23 cellular contexts compared by ENCODE assay signal in the genomic region with DNA sequence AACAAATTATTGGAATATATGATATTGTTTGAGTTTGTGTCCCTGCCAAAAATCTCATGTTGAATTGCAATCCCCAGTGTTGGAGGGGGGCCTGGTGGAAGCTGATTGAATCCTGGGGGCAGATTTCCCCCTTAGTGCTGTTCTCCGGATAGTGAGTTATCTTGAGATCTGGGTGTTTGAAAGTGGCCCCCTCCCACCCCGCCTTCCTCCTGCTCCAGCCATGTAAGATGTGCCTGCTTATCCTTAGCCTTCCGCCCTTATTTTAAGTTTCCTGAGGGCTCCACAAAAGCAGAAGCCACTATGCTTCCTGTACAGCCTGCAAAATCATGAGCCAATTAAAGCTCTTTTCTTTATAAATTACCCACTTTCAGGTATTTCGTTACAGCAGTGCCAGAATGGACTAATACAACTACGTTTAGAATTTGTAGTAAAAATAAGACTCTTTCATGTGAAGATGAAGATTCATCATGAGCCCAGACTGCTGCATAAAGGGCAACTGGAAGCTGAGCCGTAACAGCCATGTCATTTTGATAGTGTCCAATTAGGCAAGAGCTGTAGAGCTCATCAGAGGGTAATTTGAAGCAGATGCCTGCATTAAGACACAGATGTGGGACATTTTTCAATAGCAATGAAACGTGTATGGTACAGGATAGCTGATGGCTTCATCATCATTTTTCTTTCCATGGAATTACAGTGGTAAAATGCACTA.
A peak's percentile ranks its signal among the peaks of the same experiment; 100 is the strongest.
DNase-seq lines count a peak whose midpoint lies in the region; ATAC-seq lines count a peak whose summit lies in the region.
"Had no signal": no experiment of that assay in that cellular context is flagged by ENCODE, and none has a peak within 500 bp of the region (broad histone marks: within the 10 kb centered on the region; RNA-seq: fewer than 3 reads in every experiment).

No MANE protein-coding gene starts in this region.

- CTCF ChIA-PET in activated CD8-positive, alpha-beta T cell treated with anti-CD3 and anti-CD28 coated beads, Interleukin-2, amount 10 ng/mL, durations not matched to agents 7 days and 5 days (lab: Charles Lee), result no interaction called here

- ATAC-seq in activated CD8-positive, alpha-beta T cell treated with anti-CD3 and anti-CD28 coated beads, Interleukin-2, amount 10 ng/mL, durations not matched to agents 7 days and 5 days, result no peak

- H3K4me3 Mint-ChIP-seq in activated CD8-positive, alpha-beta T cell treated with anti-CD3 and anti-CD28 coated beads, Interleukin-2, amount 10 ng/mL, durations not matched to agents 7 days and 5 days, result no peak overlapping the region
- H3K4me3 Mint-ChIP-seq: B cell; CD14-positive monocyte; CD8-positive, alpha-beta memory T cell; H9 had no signal

- no peaks in the 10 kb centered on the region for H3K27me3 Mint-ChIP-seq in activated CD8-positive, alpha-beta T cell treated with anti-CD3 and anti-CD28 coated beads, Interleukin-2, amount 10 ng/mL, durations not matched to agents 7 days and 5 days (ENCODE audit: low read depth)
- H3K27me3 Mint-ChIP-seq: B cell; CD8-positive, alpha-beta memory T cell had no signal

- H3K4me1 Mint-ChIP-seq in activated CD8-positive, alpha-beta T cell treated with anti-CD3 and anti-CD28 coated beads, Interleukin-2, amount 10 ng/mL, durations not matched to agents 7 days and 5 days (ENCODE audit: low read depth), result no peaks in the 10 kb centered on the region
- H3K4me1 Mint-ChIP-seq: B cell; CD14-positive monocyte; CD8-positive, alpha-beta memory T cell; H9 had no signal

- DNase-seq in DMS 273 (lab: John Stamatoyannopoulos, UW; ENCODE audit: unreplicated experiment), result peak; percentile 3
- DNase-seq in DMS 273 treated with DMSO at 0.1 percent for 48 hours (lab: John Stamatoyannopoulos, UW), result no peak
- DNase-seq in NCI-H2171 treated with DMSO at 0.1 percent for 48 hours (lab: John Stamatoyannopoulos, UW), result peak; percentile 51
- DNase-seq in UCSD-AML1 (lab: John Stamatoyannopoulos, UW; ENCODE audit: unreplicated experiment), result peak; percentile 8
- DNase-seq in NCI-H1105 (lab: John Stamatoyannopoulos, UW), result no peak
- DNase-seq in occipital lobe (lab: John Stamatoyannopoulos, UW), result no peak
- no peak for DNase-seq in activated CD8-positive, alpha-beta T cell treated with anti-CD3 and anti-CD28 coated beads, Interleukin-2, amount 10 ng/mL, durations not matched to agents 7 days and 5 days
- DNase-seq: Calu3; CD8-positive, alpha-beta memory T cell; DMS53; H9; KG1; MG63; NCI-H1417; NCI-H1694; NCI-H2029 treated with DMSO at 0.1 percent for 48 hours; NCI-H226; NCI-H510A; Right ventricle myocardium superior; RPMI8226; SW 1271 had no signal

- POLR2A ChIA-PET in activated CD8-positive, alpha-beta T cell treated with anti-CD3 and anti-CD28 coated beads, Interleukin-2, amount 10 ng/mL, durations not matched to agents 7 days and 5 days (lab: Charles Lee), result no interaction called here

- H3K27ac Mint-ChIP-seq in activated CD8-positive, alpha-beta T cell treated with anti-CD3 and anti-CD28 coated beads, Interleukin-2, amount 10 ng/mL, durations not matched to agents 7 days and 5 days, result no peak overlapping the region
- H3K27ac Mint-ChIP-seq: B cell; CD14-positive monocyte; CD8-positive, alpha-beta memory T cell had no signal

- no peaks in the 10 kb centered on the region for H3K36me3 Mint-ChIP-seq in activated CD8-positive, alpha-beta T cell treated with anti-CD3 and anti-CD28 coated beads, Interleukin-2, amount 10 ng/mL, durations not matched to agents 7 days and 5 days (ENCODE audit: low read depth)
- H3K36me3 Mint-ChIP-seq: CD14-positive monocyte; CD8-positive, alpha-beta memory T cell had no signal

- H3K9me3 Mint-ChIP-seq in activated CD8-positive, alpha-beta T cell treated with anti-CD3 and anti-CD28 coated beads, Interleukin-2, amount 10 ng/mL, durations not matched to agents 7 days and 5 days (ENCODE audit: insufficient read depth), result peaks cover 4% of the 10 kb centered on the region
- H3K9me3 Mint-ChIP-seq: H9 had no signal

Comparison
In these comparisons a context has a peak if more than half of its experiments do, and no peak if none do; other contexts are left out.
1. DNase-seq: peak in DMS 273 (single experiment), NCI-H2171 treated with DMSO at 0.1 percent for 48 hours (single experiment) and UCSD-AML1 (single experiment); none in DMS 273 treated with DMSO at 0.1 percent for 48 hours (single experiment), NCI-H1105 (single experiment), occipital lobe (single experiment) and activated CD8-positive, alpha-beta T cell treated with anti-CD3 and anti-CD28 coated beads, Interleukin-2, amount 10 ng/mL, durations not matched to agents 7 days and 5 days (single experiment).